33 cellular contexts compared by ENCODE assay signal in the genomic region with DNA sequence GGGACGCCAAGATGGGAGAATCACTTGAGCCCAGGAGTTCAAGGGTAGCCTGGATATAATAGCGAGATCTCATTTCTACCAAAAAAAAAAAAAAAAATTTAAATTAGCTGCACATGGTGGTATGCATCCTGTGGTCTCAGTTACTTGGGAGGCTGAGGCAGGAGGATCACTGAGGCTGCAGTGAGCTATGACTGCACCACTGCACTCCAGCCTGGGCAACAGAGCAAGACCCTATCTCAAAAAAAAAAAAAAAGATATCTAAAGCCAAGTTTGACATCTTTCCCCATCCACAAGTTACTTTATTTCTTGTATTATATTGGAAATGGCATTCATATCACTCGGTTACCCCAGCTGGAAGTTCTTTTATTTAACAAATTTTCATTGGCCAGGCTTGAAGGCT.
"Had no signal": no experiment of that assay in that cellular context is flagged by ENCODE, and none has a peak within 500 bp of the region (broad histone marks: within the 10 kb centered on the region; RNA-seq: fewer than 3 reads in every experiment).

No MANE protein-coding gene starts in this region.

- H3K27me3 ChIP-seq: adrenal gland, body of pancreas, brain microvascular endothelial cell, breast epithelium had no signal

- H3K36me3 Mint-ChIP-seq: T-cell had no signal

- H3K4me3 Mint-ChIP-seq: activated CD4-positive, alpha-beta memory T cell treated with anti-CD3 and anti-CD28 coated beads for 36 hours; activated CD4-positive, alpha-beta T cell treated with anti-CD3 and anti-CD28 coated beads for 36 hours; activated CD8-positive, alpha-beta T cell treated with anti-CD3 and anti-CD28 coated beads for 36 hours; activated naive CD8-positive, alpha-beta T cell treated with anti-CD3 and anti-CD28 coated beads for 36 hours; activated T-helper 1 cell treated with anti-CD3 and anti-CD28 coated beads, Interleukin-12 subunit alpha, Interleukin-12 subunit beta, Interleukin-2, Interleukin-4 antibody, amounts not matched to agents 30 ng/mL and 10 ng/mL and 1 ng/mL, durations not matched to agents 14 hours and 24 hours and 36 hours; activated T-helper 17 cell treated with anti-CD3 and anti-CD28 coated beads, Interleukin-2, amount 50 U/mL, for 72 hours; T-cell; T-helper 17 cell had no signal

- FAIRE-seq: astrocyte, TTC549 had no signal

- H3K36me3 ChIP-seq: adrenal gland, brain microvascular endothelial cell, breast epithelium had no signal

- H3K27ac ChIP-seq: adrenal gland, body of pancreas, brain microvascular endothelial cell, breast epithelium, VCaP had no signal

- H3K9me3 ChIP-seq: adrenal gland, body of pancreas, breast epithelium had no signal

- DNase-seq: activated CD4-positive, alpha-beta memory T cell treated with anti-CD3 and anti-CD28 coated beads for 36 hours; activated CD4-positive, alpha-beta T cell treated with anti-CD3 and anti-CD28 coated beads for 1 hour; activated CD4-positive, alpha-beta T cell treated with anti-CD3 and anti-CD28 coated beads for 36 hours; activated CD4-positive, alpha-beta T cell treated with anti-CD3 and anti-CD28 coated beads for 48 hours; activated CD4-positive, alpha-beta T cell treated with anti-CD3 and anti-CD28 coated beads, Interleukin-2, amount 50 U/mL, for 1 hour; activated CD4-positive, alpha-beta T cell treated with anti-CD3 and anti-CD28 coated beads, Interleukin-2, amount 50 U/mL, for 4 hours; activated CD4-positive, CD25-positive, alpha-beta regulatory T cell; activated CD8-positive, alpha-beta memory T cell treated with anti-CD3 and anti-CD28 coated beads, Interleukin-2, amount 50 U/mL, for 4 hours; activated CD8-positive, alpha-beta T cell treated with anti-CD3 and anti-CD28 coated beads for 36 hours; activated effector memory CD4-positive, alpha-beta T cell treated with anti-CD3 and anti-CD28 coated beads, Interleukin-2, amount 50 U/mL, for 16 hours; activated gamma-delta T cell treated with Interleukin-2 at 50 U/mL for 16 hours; activated naive CD4-positive, alpha-beta T cell; activated naive CD4-positive, alpha-beta T cell treated with anti-CD3 and anti-CD28 coated beads, Interleukin-2, amount 50 U/mL, for 16 hours; activated naive CD8-positive, alpha-beta T cell treated with anti-CD3 and anti-CD28 coated beads for 36 hours; activated T-cell treated with anti-CD3 and anti-CD28 coated beads for 4 hours; activated T-cell treated with anti-CD3 and anti-CD28 coated beads, Interleukin-2, amount 50 U/mL, for 1 hour; activated T-cell treated with anti-CD3 and anti-CD28 coated beads, Interleukin-2, amount 50 U/mL, for 48 hours; adrenal gland; amniotic stem cell; aorta; body of pancreas; brain microvascular endothelial cell; central memory CD4-positive, alpha-beta T cell; T-cell; T-helper 17 cell had no signal

- H3K27ac Mint-ChIP-seq: activated CD4-positive, alpha-beta memory T cell treated with anti-CD3 and anti-CD28 coated beads for 36 hours; activated CD4-positive, alpha-beta T cell treated with anti-CD3 and anti-CD28 coated beads for 36 hours; activated CD8-positive, alpha-beta T cell treated with anti-CD3 and anti-CD28 coated beads for 36 hours; activated naive CD4-positive, alpha-beta T cell treated with anti-CD3 and anti-CD28 coated beads, Interleukin-2, amount 50 U/mL, for 72 hours; activated naive CD8-positive, alpha-beta T cell treated with anti-CD3 and anti-CD28 coated beads for 36 hours; activated T-helper 17 cell treated with anti-CD3 and anti-CD28 coated beads, Interleukin-2, amount 50 U/mL, for 72 hours; T-cell; T-helper 17 cell had no signal

- H3K9me3 Mint-ChIP-seq: activated CD4-positive, alpha-beta memory T cell treated with anti-CD3 and anti-CD28 coated beads for 36 hours; activated CD8-positive, alpha-beta T cell treated with anti-CD3 and anti-CD28 coated beads for 36 hours; activated naive CD4-positive, alpha-beta T cell treated with anti-CD3 and anti-CD28 coated beads, Interleukin-2, amount 50 U/mL, for 72 hours; activated naive CD8-positive, alpha-beta T cell treated with anti-CD3 and anti-CD28 coated beads for 36 hours; activated T-helper 1 cell treated with anti-CD3 and anti-CD28 coated beads, Interleukin-12 subunit alpha, Interleukin-12 subunit beta, Interleukin-2, Interleukin-4 antibody, amounts not matched to agents 30 ng/mL and 10 ng/mL and 1 ng/mL, durations not matched to agents 14 hours and 24 hours and 36 hours; activated T-helper 17 cell treated with anti-CD3 and anti-CD28 coated beads, Interleukin-2, amount 50 U/mL, for 72 hours; T-cell had no signal

- H3K27me3 Mint-ChIP-seq: activated CD4-positive, alpha-beta memory T cell treated with anti-CD3 and anti-CD28 coated beads for 36 hours; activated CD4-positive, alpha-beta T cell treated with anti-CD3 and anti-CD28 coated beads for 36 hours; activated CD8-positive, alpha-beta T cell treated with anti-CD3 and anti-CD28 coated beads for 36 hours; activated naive CD8-positive, alpha-beta T cell treated with anti-CD3 and anti-CD28 coated beads for 36 hours; activated T-helper 17 cell treated with anti-CD3 and anti-CD28 coated beads, Interleukin-2, amount 50 U/mL, for 72 hours; T-cell; T-helper 17 cell had no signal

- H3K4me3 ChIP-seq: adrenal gland, body of pancreas, breast epithelium had no signal

- ATAC-seq: activated CD4-positive, alpha-beta T cell treated with anti-CD3 and anti-CD28 coated beads for 36 hours; activated CD4-positive, CD25-positive, alpha-beta regulatory T cell treated with anti-CD3 and anti-CD28 coated beads, Interleukin-2, amount 50 U/mL, for 24 hours; activated CD8-positive, alpha-beta T cell treated with anti-CD3 and anti-CD28 coated beads for 36 hours; activated naive CD4-positive, alpha-beta T cell treated with anti-CD3 and anti-CD28 coated beads, Interleukin-2, amount 50 U/mL, for 72 hours; activated T-helper 17 cell treated with anti-CD3 and anti-CD28 coated beads, Interleukin-2, amount 50 U/mL, for 72 hours; body of pancreas; T-cell; T-helper 17 cell had no signal
